ENCODE assay signal across 8 cellular contexts in genomic region chr6:28944412-28945006, GRCh38. TPM values are rescaled to one million over a fixed set of nuclear protein-coding genes. Genes with fewer than 3 reads are reported as not detected.
DNase-seq lines count a peak whose midpoint lies in the region; ATAC-seq and TF ChIP-seq lines count a peak whose summit lies in the region.

No MANE protein-coding gene starts in this region.

- no peaks in the 10 kb centered on the region for H3K27me3 ChIP-seq in NT2/D1 (ENCODE audit: insufficient read depth, insufficient read length)

- peak overlapping the region; percentile 36 for H3K4me3 ChIP-seq in AG09309 (ENCODE audit: control insufficient read depth, low read depth, low read length)
- H3K4me3 ChIP-seq in NT2/D1 (ENCODE audit: insufficient read length, low read depth): peak overlapping the region; percentile 80
- peak overlapping the region; percentile 82 for H3K4me3 ChIP-seq in epithelial cell of proximal tubule (ENCODE audit: low read depth, low read length)

- H3K9ac ChIP-seq in NT2/D1 (ENCODE audit: insufficient read length, low read depth): peak overlapping the region; percentile 82

- H3K36me3 ChIP-seq in NT2/D1 (ENCODE audit: insufficient read depth, insufficient read length, low read length): no peaks in the 10 kb centered on the region

- no peak for TF ChIP-seq CTCF in AG09309 (IDR thresholded peaks at IDR 0.05; ENCODE audit: control insufficient read depth, insufficient read depth, low read depth, low read length, missing control alignments)
- no peak for TF ChIP-seq CTCF in epithelial cell of proximal tubule (conservative IDR thresholded peaks at IDR 0.05; ENCODE audit: low read depth, low read length)

- H3K9me3 ChIP-seq in NT2/D1 (ENCODE audit: insufficient read depth, low read length): peaks cover 8% of the 10 kb centered on the region; the same call in 1 of the 2 replicates

- peak; percentile 52 for DNase-seq in AG09309 (ENCODE audit: low read depth)
- DNase-seq in NT2/D1 (ENCODE audit: low read depth, low spot score): no peak
- peak; percentile 76 for DNase-seq in activated T-cell treated with anti-CD3 and anti-CD28 coated beads for 24 hours (ENCODE audit: low read depth)
- DNase-seq in epithelial cell of proximal tubule (ENCODE audit: low read depth): no peak
- DNase-seq in mucosa of gallbladder (ENCODE audit: low spot score): peak; percentile 60
- peak; percentile 58 to 71 for DNase-seq in stimulated activated CD8-positive, alpha-beta memory T cell treated with anti-CD3 and anti-CD28 coated beads, Interleukin-7, amount 100 ng/mL, for 4 hours (ENCODE audit: low read depth in 2 of 2)

- peak; percentile 35 for ATAC-seq in HG02763 (IDR thresholded peaks at IDR 0.05; ENCODE audit: unreplicated experiment)
- ATAC-seq in HG02623 (IDR thresholded peaks at IDR 0.05; ENCODE audit: unreplicated experiment): no peak

- H3K4me1 ChIP-seq in NT2/D1 (ENCODE audit: insufficient read depth, insufficient read length): peaks cover 4% of the 10 kb centered on the region

RNA-seq across cellular contexts. Expression of gene TRIM27, which starts 20.7 kb away (rescaled TPM):
- total RNA-seq in epithelial cell of proximal tubule: 76.0 and 80.5 TPM in 2 replicates
- total RNA-seq in mucosa of gallbladder: 42.4 TPM

Comparison
In these comparisons a context has a peak if more than half of its experiments do, and no peak if none do; other contexts are left out.
1. DNase-seq: peak in AG09309 (single experiment), activated T-cell treated with anti-CD3 and anti-CD28 coated beads for 24 hours (single experiment), mucosa of gallbladder (single experiment) and stimulated activated CD8-positive, alpha-beta memory T cell treated with anti-CD3 and anti-CD28 coated beads, Interleukin-7, amount 100 ng/mL, for 4 hours (2 of 2); none in NT2/D1 (single experiment) and epithelial cell of proximal tubule (single experiment).
2. Peak in every context shown above with its lines, with median percentiles within 50 percentile points of each other: H3K4me3 ChIP-seq.